9 cellular contexts compared by ENCODE assay signal in the genomic region with DNA sequence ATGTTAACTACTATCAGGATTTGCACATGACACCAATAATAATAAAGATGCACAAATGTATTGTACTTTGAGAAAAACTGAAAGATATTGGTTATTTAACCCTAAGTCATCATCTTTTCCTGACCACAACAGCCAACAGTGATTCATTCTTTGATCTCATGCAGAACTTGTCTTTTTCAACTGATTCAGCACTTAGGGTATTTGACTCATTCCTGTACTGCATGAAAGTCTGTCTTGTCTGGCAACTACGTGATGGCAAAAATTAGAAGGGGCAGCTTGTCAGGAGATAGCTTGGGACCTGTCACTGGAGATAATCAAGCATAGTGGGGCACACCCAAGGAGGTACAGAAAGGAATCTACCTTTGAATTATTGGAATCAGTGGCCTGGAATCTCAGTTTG.
DNase-seq lines count a peak whose midpoint lies in the region; ATAC-seq and TF ChIP-seq lines count a peak whose summit lies in the region.
"Had no signal": no experiment of that assay in that cellular context is flagged by ENCODE, and none has a peak within 500 bp of the region (broad histone marks: within the 10 kb centered on the region; RNA-seq: fewer than 3 reads in every experiment).

No MANE protein-coding gene starts in this region.

- no peak for TF ChIP-seq CTCF in GM10248 (IDR thresholded peaks at IDR 0.05; ENCODE audit: control extremely low read depth, extremely low read depth, low read depth, missing control alignments)
- TF ChIP-seq CTCF in MM.1S (IDR thresholded peaks at IDR 0.05; ENCODE audit: low read length) = no peak

- DNase-seq in GM10248 (ENCODE audit: extremely low spot score) (peak; percentile 44), MM.1S (peak; percentile 16), fibroblast of gingiva (ENCODE audit: low read depth) (peak; percentile 51), NCI-H69 (lab: John Stamatoyannopoulos, UW) (no peak), epidermal melanocyte (ENCODE audit: insufficient read length, low spot score) (no peak), T-helper 17 cell (no peak), iPS-NIHi11 (ENCODE audit: low spot score) (no peak)
- DNase-seq: heart left ventricle had no signal

- H3K36me3 Mint-ChIP-seq in T-helper 17 cell (ENCODE audit: low read depth) = peaks cover 4% of the 10 kb centered on the region

- POLR2A ChIA-PET in GM10248 (lab: Yijun Ruan, JAX) = no interaction called here

- H4K20me1 ChIP-seq in MM.1S (ENCODE audit: insufficient read depth, low read length) = no peaks in the 10 kb centered on the region

- ATAC-seq in GM21529 (IDR thresholded peaks at IDR 0.05; ENCODE audit: unreplicated experiment) (peak; percentile 90), T-helper 17 cell (no peak)

- no peaks in the 10 kb centered on the region for H3F3A ChIP-seq in MM.1S (ENCODE audit: insufficient read depth, low read length)

- no peak overlapping the region for H3K27ac Mint-ChIP-seq in T-helper 17 cell

- no peaks in the 10 kb centered on the region for H3K79me2 ChIP-seq in MM.1S (ENCODE audit: low read length)

- no peaks in the 10 kb centered on the region for H3K27me3 ChIP-seq in MM.1S (replicated peaks; ENCODE audit: insufficient read depth, low read length)
- H3K27me3 ChIP-seq: heart left ventricle had no signal

- H3K4me1 Mint-ChIP-seq in T-helper 17 cell = no peaks in the 10 kb centered on the region

- no peak overlapping the region for H3K4me3 Mint-ChIP-seq in T-helper 17 cell

- H3K27ac ChIP-seq in MM.1S (ENCODE audit: low read length) = no peak overlapping the region
- H3K27ac ChIP-seq: heart left ventricle had no signal

- CTCF ChIA-PET in GM10248 (lab: Yijun Ruan, JAX) = interaction anchor here (1.1 to 2.1 kb wide), 4 partner anchors 9 to 16 kb away, joined by 3 to 8 read pairs (median 3); no protein-coding TSS in a partner anchor

- no peaks in the 10 kb centered on the region for H3K9me2 ChIP-seq in MM.1S (replicated peaks; ENCODE audit: insufficient read depth, low read length)

- no peak overlapping the region for H3K4me2 ChIP-seq in MM.1S (ENCODE audit: low read depth, low read length)

- H3K4me1 ChIP-seq in MM.1S (ENCODE audit: low read length) = no peaks in the 10 kb centered on the region

- no peaks in the 10 kb centered on the region for H3K27me3 Mint-ChIP-seq in T-helper 17 cell

- H3K4me3 ChIP-seq in MM.1S (ENCODE audit: low read length) = no peak overlapping the region
- H3K4me3 ChIP-seq: heart left ventricle had no signal

- H2AFZ ChIP-seq in MM.1S (ENCODE audit: low read length) = no peak overlapping the region

- H3K9me3 ChIP-seq in MM.1S (replicated peaks; ENCODE audit: insufficient read depth, low read length) (no peaks in the 10 kb centered on the region), T-helper 17 cell (ENCODE audit: control insufficient read depth, low read length, poor library complexity, severe bottlenecking) (no peaks in the 10 kb centered on the region)
- H3K9me3 ChIP-seq: heart left ventricle had no signal

- no peaks in the 10 kb centered on the region for H3K36me3 ChIP-seq in MM.1S (replicated peaks; ENCODE audit: insufficient read depth, low read length)

- no peak overlapping the region for H3K9ac ChIP-seq in MM.1S (ENCODE audit: low read length)

Comparison
In these comparisons a context has a peak if more than half of its experiments do, and no peak if none do; other contexts are left out.
1. DNase-seq: peak in GM10248 (single experiment), MM.1S (single experiment) and fibroblast of gingiva (single experiment); none in NCI-H69 (single experiment), epidermal melanocyte (single experiment), T-helper 17 cell (0 of 3) and iPS-NIHi11 (single experiment).